Comparison of ENCODE assay signal across 2 cellular contexts in genomic region chr18:34689750-34690149, GRCh38. TPM values are rescaled to one million over a fixed set of nuclear protein-coding genes. Genes with fewer than 3 reads are reported as not detected.
"Had no signal": no experiment of that assay in that cellular context is flagged by ENCODE, and none has a peak within 500 bp of the region (broad histone marks: within the 10 kb centered on the region; RNA-seq: fewer than 3 reads in every experiment).

No MANE protein-coding gene starts in this region.

RNA-seq across cellular contexts. Expression of gene DTNA, which starts 20.3 kb away (rescaled TPM):
- total RNA-seq: activated B cell treated with CpG ODN at 0.5 μM for 24 hours; activated T-helper 1 cell treated with anti-CD3 and anti-CD28 coated beads, Interleukin-12 subunit alpha, Interleukin-12 subunit beta, Interleukin-2, Interleukin-4 antibody, amounts not matched to agents 30 ng/mL and 10 ng/mL and 1 ng/mL, durations not matched to agents 14 hours and 24 hours and 36 hours had no signal
